Comparison of ENCODE assay signal across 1 cellular context in the genomic region with DNA sequence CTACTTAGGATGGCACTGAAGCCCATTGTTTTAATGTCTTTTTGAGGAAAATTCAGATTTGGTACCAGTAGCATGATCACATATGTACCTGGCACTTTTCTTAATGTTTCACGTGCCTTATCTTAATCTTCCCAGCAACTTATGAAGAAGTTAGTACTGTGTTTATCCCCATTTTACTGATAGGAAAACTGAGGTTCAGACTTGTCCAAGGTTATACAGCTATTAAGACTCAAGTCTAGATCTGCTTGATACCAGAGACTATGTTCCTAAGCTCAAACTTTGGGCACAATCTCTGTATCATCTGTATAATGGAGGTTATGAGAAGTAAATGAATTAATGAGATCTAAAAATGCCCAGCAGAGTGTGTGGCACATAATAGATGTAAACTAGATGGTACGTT.
TF ChIP-seq lines count a peak whose summit lies in the region.

No MANE protein-coding gene starts in this region.

TF ChIP-seq in IMR-90, 13 proteins besides CTCF, POLR2A, EP300 and RAD21 (continued from another document):
- no peak for TF ChIP-seq RFX5 (IDR thresholded peaks at IDR 0.05; ENCODE audit: low read depth, low read length)
- TF ChIP-seq SMC3 (IDR thresholded peaks at IDR 0.05; ENCODE audit: low read depth, low read length), result no peak
- TF ChIP-seq CHD1 (IDR thresholded peaks at IDR 0.05; ENCODE audit: low read depth, low read length), result no peak
- TF ChIP-seq ELK1 (IDR thresholded peaks at IDR 0.05; ENCODE audit: borderline replicate concordance, low read depth, low read length), result no peak
